In genomic region chr10:26987851-26988250, GRCh38 we compare ENCODE assay signal across 16 cellular contexts.
"Had no signal": no experiment of that assay in that cellular context is flagged by ENCODE, and none has a peak within 500 bp of the region (broad histone marks: within the 10 kb centered on the region; RNA-seq: fewer than 3 reads in every experiment).

No MANE protein-coding gene starts in this region.

- DNase-seq: effector memory CD8-positive, alpha-beta T cell; foreskin melanocyte; head of caudate nucleus; left colon; left ventricle myocardium superior; mesenchymal stem cell; midbrain; occipital lobe; pancreas; right lobe of liver; spleen; stimulated activated CD4-positive, alpha-beta T cell treated with anti-CD3 and anti-CD28 coated beads, Interleukin-15, amount 100 ng/mL, for 24 hours; stimulated activated CD4-positive, alpha-beta T cell treated with anti-CD3 and anti-CD28 coated beads, Interleukin-1b, Interleukin-23, amount 100 ng/mL, for 48 hours; stimulated activated CD4-positive, alpha-beta T cell treated with anti-CD3 and anti-CD28 coated beads, Interleukin-4, amount 100 ng/mL, for 24 hours; testis; upper lobe of right lung had no signal
